9 cellular contexts compared by ENCODE assay signal in genomic region chr2:714005-714741, GRCh38. TPM values are rescaled to one million over a fixed set of nuclear protein-coding genes. Genes with fewer than 3 reads are reported as not detected.
A peak's percentile ranks its signal among the peaks of the same experiment; 100 is the strongest.
DNase-seq lines count a peak whose midpoint lies in the region; ATAC-seq and TF ChIP-seq lines count a peak whose summit lies in the region.
"Had no signal": no experiment of that assay in that cellular context is flagged by ENCODE, and none has a peak within 500 bp of the region (broad histone marks: within the 10 kb centered on the region; RNA-seq: fewer than 3 reads in every experiment).

No MANE protein-coding gene starts in this region.

- no peak overlapping the region for H3K27ac Mint-ChIP-seq in activated naive CD8-positive, alpha-beta T cell treated with anti-CD3 and anti-CD28 coated beads for 36 hours
- H3K27ac Mint-ChIP-seq: CD4-positive, CD25-positive, alpha-beta regulatory T cell had no signal

- H3K4me1 Mint-ChIP-seq in activated naive CD8-positive, alpha-beta T cell treated with anti-CD3 and anti-CD28 coated beads for 36 hours, result peaks cover 2% of the 10 kb centered on the region

- H3K27ac ChIP-seq in right cardiac atrium (ENCODE audit: low read length), result no peak overlapping the region
- no peak overlapping the region for H3K27ac ChIP-seq in spleen

- no peaks in the 10 kb centered on the region for H3K9me3 Mint-ChIP-seq in activated naive CD8-positive, alpha-beta T cell treated with anti-CD3 and anti-CD28 coated beads for 36 hours
- H3K9me3 Mint-ChIP-seq: CD4-positive, CD25-positive, alpha-beta regulatory T cell had no signal

- ATAC-seq in GM19463 (IDR thresholded peaks at IDR 0.05; ENCODE audit: unreplicated experiment) (peak; percentile 99), HG03378 (IDR thresholded peaks at IDR 0.05; ENCODE audit: unreplicated experiment) (peak; percentile 98), right cardiac atrium (peak; percentile 47 to 48)

- intact Hi-C loops in right cardiac atrium (cut with DNase I) (loop anchor here in 3 of 4 donors (10.0 kb wide), 1 partner anchor 831 kb away; no protein-coding TSS in a partner anchor), spleen (cut with DNase I; ENCODE audit: low total_unique reads) (loop anchor here (10.0 kb wide), 1 partner anchor 831 kb away; no protein-coding TSS in a partner anchor)

- no peaks in the 10 kb centered on the region for H3K36me3 ChIP-seq in spleen

- TF ChIP-seq CTCF in spleen (IDR thresholded peaks at IDR 0.05 in 8 of 11, conservative IDR thresholded peaks at IDR 0.05 in 3 of 11), result peak in 10 of 11 experiments; percentile 56 to 82 (median 72)

- WGBS in right cardiac atrium, result 58% methylated on average over 17 of the region's 17 CpGs
- 45 to 60% (median 58%) methylated on average over 17 of the region's 17 CpGs for WGBS in spleen, 5 donors

- no peaks in the 10 kb centered on the region for H3K9me3 ChIP-seq in right cardiac atrium (ENCODE audit: control insufficient read depth, low read length)
- no peaks in the 10 kb centered on the region for H3K9me3 ChIP-seq in spleen

- H3K4me3 ChIP-seq in right cardiac atrium (ENCODE audit: low read length), result no peak overlapping the region
- H3K4me3 ChIP-seq in spleen, result no peak overlapping the region

- H3K4me1 ChIP-seq in right cardiac atrium (ENCODE audit: control insufficient read depth, insufficient read depth, low read length) (no peaks in the 10 kb centered on the region), spleen (peaks cover 0 to 14% (median 7%) of the 10 kb centered on the region in 6 donors)

- H3K4me3 Mint-ChIP-seq in activated naive CD8-positive, alpha-beta T cell treated with anti-CD3 and anti-CD28 coated beads for 36 hours, result no peak overlapping the region
- H3K4me3 Mint-ChIP-seq: CD4-positive, CD25-positive, alpha-beta regulatory T cell had no signal

- H3K36me3 Mint-ChIP-seq in activated naive CD8-positive, alpha-beta T cell treated with anti-CD3 and anti-CD28 coated beads for 36 hours, result no peaks in the 10 kb centered on the region
- H3K36me3 Mint-ChIP-seq: CD4-positive, CD25-positive, alpha-beta regulatory T cell had no signal

- peaks cover 45% of the 10 kb centered on the region for H3K27me3 Mint-ChIP-seq in activated naive CD8-positive, alpha-beta T cell treated with anti-CD3 and anti-CD28 coated beads for 36 hours

- H3K27me3 ChIP-seq in right cardiac atrium (ENCODE audit: control insufficient read depth, insufficient read depth) (no peaks in the 10 kb centered on the region), spleen (replicated peaks in 1 of 7) (peaks cover 0 to 31% (median 2%) of the 10 kb centered on the region in 7 donors)

- no peak for TF ChIP-seq POLR2A in spleen (IDR thresholded peaks at IDR 0.05)

- DNase-seq in NCI-H2227 (lab: John Stamatoyannopoulos, UW; ENCODE audit: unreplicated experiment) (peak; percentile 8), NCI-H2227 treated with DMSO at 0.1 percent for 48 hours (lab: John Stamatoyannopoulos, UW) (no peak), NCI-H345 (lab: John Stamatoyannopoulos, UW) (peak; percentile 77), right cardiac atrium (peak in 1 of 3 donors; percentile 49), spleen (no peak)
- DNase-seq in activated naive CD8-positive, alpha-beta T cell treated with anti-CD3 and anti-CD28 coated beads for 36 hours, result peak; percentile 32

RNA-seq across cellular contexts. Expression of gene TMEM18, which starts 37.0 kb away (rescaled TPM):
- total RNA-seq in activated naive CD8-positive, alpha-beta T cell treated with anti-CD3 and anti-CD28 coated beads for 36 hours, result 10 to 100 TPM; 32.6 to 34.5 TPM
- total RNA-seq in right cardiac atrium, result 10 to 100 TPM; 11.4 to 16.4 (median 15.0) TPM
- polyA plus RNA-seq in right cardiac atrium, result 10.6 TPM
- total RNA-seq in spleen, result 10 to 100 TPM; 20.0 to 28.5 (median 22.2) TPM
- polyA plus RNA-seq in spleen, result 10 to 100 TPM; 20.2 to 29.3 (median 23.0) TPM

Comparison
In these comparisons a context has a peak if more than half of its experiments do, and no peak if none do; other contexts are left out.
1. DNase-seq: peak in NCI-H2227 (single experiment), NCI-H345 (single experiment) and activated naive CD8-positive, alpha-beta T cell treated with anti-CD3 and anti-CD28 coated beads for 36 hours (single experiment); none in NCI-H2227 treated with DMSO at 0.1 percent for 48 hours (single experiment) and spleen (single experiment).
2. ATAC-seq: peak in every context shown above with its lines; median percentile 99 in GM19463; 98 in HG03378; 48 in right cardiac atrium.